In genomic region chr12:27969901-27970390, GRCh38 we compare ENCODE assay signal across 8 cellular contexts. TPM values are rescaled to one million over a fixed set of nuclear protein-coding genes. Genes with fewer than 3 reads are reported as not detected.
A peak's percentile ranks its signal among the peaks of the same experiment; 100 is the strongest.
DNase-seq lines count a peak whose midpoint lies in the region; ATAC-seq and TF ChIP-seq lines count a peak whose summit lies in the region.

No MANE protein-coding gene starts in this region.

- peaks cover 84% of the 10 kb centered on the region for H3K27me3 Mint-ChIP-seq in GM23338 (ENCODE audit: insufficient read depth, low read depth, poor library complexity)
- peaks cover 96% of the 10 kb centered on the region for H3K27me3 Mint-ChIP-seq in endodermal cell (ENCODE audit: insufficient read depth)
- peaks cover 63% of the 10 kb centered on the region for H3K27me3 Mint-ChIP-seq in mesothelial cell of epicardium (ENCODE audit: low read depth)

- peak; percentile 87 for DNase-seq in GM23338 (ENCODE audit: low spot score)
- peak; percentile 29 to 38 for DNase-seq in Kasumi-1 (lab: John Stamatoyannopoulos, UW)
- DNase-seq in activated CD4-positive, alpha-beta T cell treated with anti-CD3 and anti-CD28 coated beads for 48 hours: peak; percentile 69
- DNase-seq in endodermal cell: peak; percentile 94
- peak in 1 of 2 experiments; percentile 50 for DNase-seq in mesothelial cell of epicardium (ENCODE audit: low spot score in 2 of 2, unreplicated experiment in 2 of 2)
- DNase-seq in stimulated activated CD8-positive, alpha-beta memory T cell treated with anti-CD3 and anti-CD28 coated beads, Interleukin-7, amount 100 ng/mL, for 48 hours (ENCODE audit: extremely low read depth in 1 of 2, low read depth in 1 of 2): peak; percentile 44 to 61
- DNase-seq in SKM-1 (lab: John Stamatoyannopoulos, UW; ENCODE audit: unreplicated experiment): no peak

- H3K4me2 ChIP-seq in GM23338: peak overlapping the region; percentile 78

- H3K36me3 ChIP-seq in GM23338 (ENCODE audit: insufficient read depth): no peaks in the 10 kb centered on the region
- no peaks in the 10 kb centered on the region for H3K36me3 ChIP-seq in endodermal cell (ENCODE audit: control insufficient read depth, insufficient read depth, low read length)

- H3K27ac ChIP-seq in GM23338 (ENCODE audit: low read depth) (no peak overlapping the region), endodermal cell (ENCODE audit: low read depth, low read length) (no peak overlapping the region)

- ATAC-seq in GM23338: peak; percentile 39

- WGBS in endodermal cell (ENCODE audit: insufficient coverage in 1 of 2, insufficient read length in 1 of 2), 2 experiments: 0% methylated on average over 48 of the region's 48 CpGs; no CpG with 5 or more reads in 1 of the 2 experiments

- H4K20me1 ChIP-seq in GM23338 (replicated peaks; ENCODE audit: insufficient read depth): 0 out of 2 replicates have a peak, but pooled peaks cover 5% of the 10 kb centered on the region

- H3K4me3 ChIP-seq in GM23338: peak overlapping the region; percentile 60
- H3K4me3 ChIP-seq in endodermal cell (ENCODE audit: low read length): peak overlapping the region; percentile 72

- no peaks in the 10 kb centered on the region for H3K9me2 ChIP-seq in GM23338 (ENCODE audit: insufficient read depth)

- peaks cover 98% of the 10 kb centered on the region for H3K27me3 ChIP-seq in GM23338 (ENCODE audit: insufficient read depth)
- peaks cover 98% of the 10 kb centered on the region for H3K27me3 ChIP-seq in endodermal cell (ENCODE audit: control insufficient read depth, insufficient read depth, low read length, poor library complexity, severe bottlenecking)

- peak overlapping the region; percentile 82 for H3K4me3 Mint-ChIP-seq in GM23338
- peak overlapping the region; percentile 61 for H3K4me3 Mint-ChIP-seq in endodermal cell
- H3K4me3 Mint-ChIP-seq in mesothelial cell of epicardium: peak overlapping the region; percentile 85

- H3K9me3 Mint-ChIP-seq in GM23338: no peaks in the 10 kb centered on the region
- H3K9me3 Mint-ChIP-seq in endodermal cell: no peaks in the 10 kb centered on the region
- no peaks in the 10 kb centered on the region for H3K9me3 Mint-ChIP-seq in mesothelial cell of epicardium

- no peaks in the 10 kb centered on the region for H3K79me2 ChIP-seq in GM23338 (replicated peaks; ENCODE audit: insufficient read depth)

- H3K27ac Mint-ChIP-seq in GM23338: no peak overlapping the region
- H3K27ac Mint-ChIP-seq in endodermal cell: no peak overlapping the region
- H3K27ac Mint-ChIP-seq in mesothelial cell of epicardium: peak overlapping the region; percentile 89

- peaks cover 12% of the 10 kb centered on the region for H3F3A ChIP-seq in GM23338 (replicated peaks; ENCODE audit: low read depth)

- peak; percentile 17 for TF ChIP-seq CTCF in GM12873 (IDR thresholded peaks at IDR 0.05; ENCODE audit: insufficient read depth, low read depth, low read length, missing control alignments)
- TF ChIP-seq CTCF in GM23338 (conservative IDR thresholded peaks at IDR 0.05; ENCODE audit: low read depth in 2 of 2): peak in 1 of 2 experiments; percentile 53; a peak in 2 of 4 replicates
- peak; percentile 12 for TF ChIP-seq CTCF in endodermal cell (conservative IDR thresholded peaks at IDR 0.05)
- TF ChIP-seq CTCF in mesothelial cell of epicardium (IDR thresholded peaks at IDR 0.05; ENCODE audit: unreplicated experiment): no peak

- H3K36me3 Mint-ChIP-seq in GM23338 (ENCODE audit: low read depth): peaks cover 3% of the 10 kb centered on the region; the same call in 1 of the 3 replicates
- H3K36me3 Mint-ChIP-seq in endodermal cell (ENCODE audit: low read depth): no peaks in the 10 kb centered on the region
- H3K36me3 Mint-ChIP-seq in mesothelial cell of epicardium: no peaks in the 10 kb centered on the region

- H3K4me1 Mint-ChIP-seq in GM23338 (peaks cover 47% of the 10 kb centered on the region), endodermal cell (peaks cover 23% of the 10 kb centered on the region), mesothelial cell of epicardium (peaks cover 54% of the 10 kb centered on the region)

- H3K9me3 ChIP-seq in endodermal cell (ENCODE audit: control insufficient read depth, low read length): no peaks in the 10 kb centered on the region

- H3K4me1 ChIP-seq in GM23338 (ENCODE audit: insufficient read depth): peaks cover 68% of the 10 kb centered on the region
- no peaks in the 10 kb centered on the region for H3K4me1 ChIP-seq in endodermal cell (ENCODE audit: control insufficient read depth, insufficient read depth, low read length)

- peak overlapping the region; percentile 54; the same call in 1 of the 2 replicates for H2AFZ ChIP-seq in GM23338

- H3K9ac ChIP-seq in endodermal cell (ENCODE audit: extremely low read depth, low read length, poor library complexity, severe bottlenecking): no peak overlapping the region

TF ChIP-seq in GM23338, 12 proteins besides CTCF, POLR2A, EP300 and RAD21:
- TF ChIP-seq ZNF331 (CRISPR knock-in tag; IDR thresholded peaks at IDR 0.05; ENCODE audit: low read depth) (no peak), EZH2 (IDR thresholded peaks at IDR 0.05; ENCODE audit: low read depth, unreplicated experiment) (peak; percentile 92), EZH2phosphoT487 (IDR thresholded peaks at IDR 0.05; ENCODE audit: unreplicated experiment) (peak; percentile 39), NANOG (IDR thresholded peaks at IDR 0.05; ENCODE audit: borderline replicate concordance) (no peak), CREB1 (CRISPR knock-in tag; IDR thresholded peaks at IDR 0.05; ENCODE audit: low read depth) (no peak)
- TF ChIP-seq, protein P1, sequence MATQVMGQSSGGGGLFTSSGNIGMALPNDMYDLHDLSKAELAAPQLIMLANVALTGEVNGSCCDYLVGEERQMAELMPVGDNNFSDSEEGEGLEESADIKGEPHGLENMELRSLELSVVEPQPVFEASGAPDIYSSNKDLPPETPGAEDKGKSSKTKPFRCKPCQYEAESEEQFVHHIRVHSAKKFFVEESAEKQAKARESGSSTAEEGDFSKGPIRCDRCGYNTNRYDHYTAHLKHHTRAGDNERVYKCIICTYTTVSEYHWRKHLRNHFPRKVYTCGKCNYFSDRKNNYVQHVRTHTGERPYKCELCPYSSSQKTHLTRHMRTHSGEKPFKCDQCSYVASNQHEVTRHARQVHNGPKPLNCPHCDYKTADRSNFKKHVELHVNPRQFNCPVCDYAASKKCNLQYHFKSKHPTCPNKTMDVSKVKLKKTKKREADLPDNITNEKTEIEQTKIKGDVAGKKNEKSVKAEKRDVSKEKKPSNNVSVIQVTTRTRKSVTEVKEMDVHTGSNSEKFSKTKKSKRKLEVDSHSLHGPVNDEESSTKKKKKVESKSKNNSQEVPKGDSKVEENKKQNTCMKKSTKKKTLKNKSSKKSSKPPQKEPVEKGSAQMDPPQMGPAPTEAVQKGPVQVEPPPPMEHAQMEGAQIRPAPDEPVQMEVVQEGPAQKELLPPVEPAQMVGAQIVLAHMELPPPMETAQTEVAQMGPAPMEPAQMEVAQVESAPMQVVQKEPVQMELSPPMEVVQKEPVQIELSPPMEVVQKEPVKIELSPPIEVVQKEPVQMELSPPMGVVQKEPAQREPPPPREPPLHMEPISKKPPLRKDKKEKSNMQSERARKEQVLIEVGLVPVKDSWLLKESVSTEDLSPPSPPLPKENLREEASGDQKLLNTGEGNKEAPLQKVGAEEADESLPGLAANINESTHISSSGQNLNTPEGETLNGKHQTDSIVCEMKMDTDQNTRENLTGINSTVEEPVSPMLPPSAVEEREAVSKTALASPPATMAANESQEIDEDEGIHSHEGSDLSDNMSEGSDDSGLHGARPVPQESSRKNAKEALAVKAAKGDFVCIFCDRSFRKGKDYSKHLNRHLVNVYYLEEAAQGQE (IDR thresholded peaks at IDR 0.05; ENCODE audit: unreplicated experiment): no peak
- TF ChIP-seq, protein P2, sequence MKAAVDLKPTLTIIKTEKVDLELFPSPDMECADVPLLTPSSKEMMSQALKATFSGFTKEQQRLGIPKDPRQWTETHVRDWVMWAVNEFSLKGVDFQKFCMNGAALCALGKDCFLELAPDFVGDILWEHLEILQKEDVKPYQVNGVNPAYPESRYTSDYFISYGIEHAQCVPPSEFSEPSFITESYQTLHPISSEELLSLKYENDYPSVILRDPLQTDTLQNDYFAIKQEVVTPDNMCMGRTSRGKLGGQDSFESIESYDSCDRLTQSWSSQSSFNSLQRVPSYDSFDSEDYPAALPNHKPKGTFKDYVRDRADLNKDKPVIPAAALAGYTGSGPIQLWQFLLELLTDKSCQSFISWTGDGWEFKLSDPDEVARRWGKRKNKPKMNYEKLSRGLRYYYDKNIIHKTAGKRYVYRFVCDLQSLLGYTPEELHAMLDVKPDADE (IDR thresholded peaks at IDR 0.05): no peak

RNA-seq across cellular contexts. Expression of gene PTHLH, which starts 2.6 kb away (rescaled TPM):
- not detected in 2 replicates for total RNA-seq in GM23338 (2014; rRNA removed; shearing (Covaris generic))
- polyA plus RNA-seq in GM23338 (2016; fragmentation: Nextera tagmentation; extraction: Ambion mirVana): not detected in 2 replicates
- total RNA-seq in endodermal cell (not detected), mesothelial cell of epicardium (5.6 to 6.9 TPM (median 6.5 TPM) in 3 replicates)
- 0.39 TPM for polyA plus RNA-seq in endodermal cell (2013, experiment 1 of 2)
- polyA plus RNA-seq in endodermal cell (2013, experiment 2 of 2): 0.99 TPM
